1 cellular context compared by ENCODE assay signal in the genomic region with DNA sequence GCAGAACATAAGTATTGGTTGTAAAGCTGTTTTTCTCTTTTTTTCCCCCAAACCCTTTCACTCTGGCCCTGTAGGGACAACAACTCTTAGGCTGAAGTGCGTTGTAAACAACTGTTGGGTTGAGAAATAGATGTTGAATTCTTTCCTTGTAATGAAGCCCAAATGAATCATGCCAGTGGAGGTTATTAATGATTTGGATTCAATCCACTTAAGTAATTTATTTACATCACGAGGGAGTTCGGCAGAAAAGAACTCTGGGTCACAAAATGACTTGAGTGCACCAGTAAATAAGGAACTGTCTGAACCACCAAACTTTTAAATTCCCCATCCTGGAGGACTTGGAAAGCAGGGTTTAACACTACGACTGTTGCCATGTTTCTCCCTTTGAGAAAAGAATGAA.
TF ChIP-seq lines count a peak whose summit lies in the region.

No MANE protein-coding gene starts in this region.

TF ChIP-seq in IMR-90, 13 proteins besides CTCF, POLR2A, EP300 and RAD21 (continued from another document):
- TF ChIP-seq, protein P1, sequence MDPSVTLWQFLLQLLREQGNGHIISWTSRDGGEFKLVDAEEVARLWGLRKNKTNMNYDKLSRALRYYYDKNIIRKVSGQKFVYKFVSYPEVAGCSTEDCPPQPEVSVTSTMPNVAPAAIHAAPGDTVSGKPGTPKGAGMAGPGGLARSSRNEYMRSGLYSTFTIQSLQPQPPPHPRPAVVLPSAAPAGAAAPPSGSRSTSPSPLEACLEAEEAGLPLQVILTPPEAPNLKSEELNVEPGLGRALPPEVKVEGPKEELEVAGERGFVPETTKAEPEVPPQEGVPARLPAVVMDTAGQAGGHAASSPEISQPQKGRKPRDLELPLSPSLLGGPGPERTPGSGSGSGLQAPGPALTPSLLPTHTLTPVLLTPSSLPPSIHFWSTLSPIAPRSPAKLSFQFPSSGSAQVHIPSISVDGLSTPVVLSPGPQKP (IDR thresholded peaks at IDR 0.05; ENCODE audit: borderline replicate concordance, low read depth, low read length): no peak
- TF ChIP-seq MAZ (IDR thresholded peaks at IDR 0.05; ENCODE audit: borderline replicate concordance, low read depth, low read length) (no peak), MXI1 (IDR thresholded peaks at IDR 0.05; ENCODE audit: borderline replicate concordance, low read depth, low read length) (no peak), BHLHE40 (IDR thresholded peaks at IDR 0.05; ENCODE audit: low read depth, low read length) (peak; percentile 50; the same call in 1 of the 2 replicates)
TF ChIP-seq in IMR-90: peak in this region for 1.
